ENCODE assay signal across 8 cellular contexts in the genomic region with DNA sequence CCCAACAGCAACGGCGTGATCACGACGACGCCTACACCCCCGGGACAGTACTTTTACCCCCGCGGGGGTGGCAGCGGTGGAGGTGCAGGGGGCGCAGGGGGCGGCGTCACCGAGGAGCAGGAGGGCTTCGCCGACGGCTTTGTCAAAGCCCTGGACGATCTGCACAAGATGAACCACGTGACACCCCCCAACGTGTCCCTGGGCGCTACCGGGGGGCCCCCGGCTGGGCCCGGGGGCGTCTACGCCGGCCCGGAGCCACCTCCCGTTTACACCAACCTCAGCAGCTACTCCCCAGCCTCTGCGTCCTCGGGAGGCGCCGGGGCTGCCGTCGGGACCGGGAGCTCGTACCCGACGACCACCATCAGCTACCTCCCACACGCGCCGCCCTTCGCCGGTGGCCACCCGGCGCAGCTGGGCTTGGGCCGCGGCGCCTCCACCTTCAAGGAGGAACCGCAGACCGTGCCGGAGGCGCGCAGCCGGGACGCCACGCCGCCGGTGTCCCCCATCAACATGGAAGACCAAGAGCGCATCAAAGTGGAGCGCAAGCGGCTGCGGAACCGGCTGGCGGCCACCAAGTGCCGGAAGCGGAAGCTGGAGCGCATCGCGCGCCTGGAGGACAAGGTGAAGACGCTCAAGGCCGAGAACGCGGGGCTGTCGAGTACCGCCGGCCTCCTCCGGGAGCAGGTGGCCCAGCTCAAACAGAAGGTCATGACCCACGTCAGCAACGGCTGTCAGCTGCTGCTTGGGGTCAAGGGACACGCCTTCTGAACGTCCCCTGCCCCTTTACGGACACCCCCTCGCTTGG. TPM values are rescaled to one million over a fixed set of nuclear protein-coding genes. Genes with fewer than 3 reads are reported as not detected.
A peak's percentile ranks its signal among the peaks of the same experiment; 100 is the strongest.
DNase-seq lines count a peak whose midpoint lies in the region; ATAC-seq, FAIRE-seq and TF ChIP-seq lines count a peak whose summit lies in the region.

No MANE protein-coding gene starts in this region.

- intact Hi-C loops in CD4-positive, alpha-beta memory T cell (cut with micrococcal nuclease), result loop anchor here (5.0 kb wide), 3 partner anchors 155 to 1055 kb away; a partner anchor contains a TSS
- intact Hi-C loops in Right ventricle myocardium superior (cut with DNase I), result no loop called here
- intact Hi-C loops in pancreas (cut with DNase I), result no loop called here

- H3K27me3 ChIP-seq in CD4-positive, alpha-beta memory T cell (ENCODE audit: insufficient read depth, low read length), result no peaks in the 10 kb centered on the region
- peaks cover 28% of the 10 kb centered on the region for H3K27me3 ChIP-seq in HUES64 (ENCODE audit: insufficient read depth, low read length)
- H3K27me3 ChIP-seq in pancreas, result no peaks in the 10 kb centered on the region

- H3K27ac Mint-ChIP-seq in CD4-positive, alpha-beta memory T cell, result peak overlapping the region in 6 of 7 donors; percentile 99 to 100 (median 100)
- peak overlapping the region; percentile 99 for H3K27ac Mint-ChIP-seq in activated naive CD4-positive, alpha-beta T cell treated with anti-CD3 and anti-CD28 coated beads, Interleukin-2, amount 10 ng/mL, durations not matched to agents 7 days and 5 days

- POLR2A ChIA-PET in CD4-positive, alpha-beta memory T cell (lab: Charles Lee; ENCODE audit: partially characterized antibody), result interaction anchor here (0.7 to 20.0 kb wide), 37 partner anchors 10 to 503 kb away, joined by 3 to 1162 read pairs (median 5); a partner anchor contains a TSS

- peak overlapping the region; percentile 87 for H3K9ac ChIP-seq in HUES64 (ENCODE audit: low read depth, low read length)

- TF ChIP-seq CTCF in pancreas (IDR thresholded peaks at IDR 0.05), result no peak

- H3K36me3 Mint-ChIP-seq in CD4-positive, alpha-beta memory T cell, result peaks cover 7 to 28% of the 10 kb centered on the region in 2 donors
- peaks cover 13% of the 10 kb centered on the region for H3K36me3 Mint-ChIP-seq in activated naive CD4-positive, alpha-beta T cell treated with anti-CD3 and anti-CD28 coated beads, Interleukin-2, amount 10 ng/mL, durations not matched to agents 7 days and 5 days

- TF ChIP-seq POLR2A in Raji (IDR thresholded peaks at IDR 0.05; ENCODE audit: insufficient read depth, low read depth, low read length), result peak; percentile 76

- peaks cover 0 to 24% (median 0%) of the 10 kb centered on the region in 8 donors for H3K9me3 Mint-ChIP-seq in CD4-positive, alpha-beta memory T cell
- no peaks in the 10 kb centered on the region for H3K9me3 Mint-ChIP-seq in activated naive CD4-positive, alpha-beta T cell treated with anti-CD3 and anti-CD28 coated beads, Interleukin-2, amount 10 ng/mL, durations not matched to agents 7 days and 5 days

- no peaks in the 10 kb centered on the region for H3K27me3 Mint-ChIP-seq in CD4-positive, alpha-beta memory T cell
- H3K27me3 Mint-ChIP-seq in activated naive CD4-positive, alpha-beta T cell treated with anti-CD3 and anti-CD28 coated beads, Interleukin-2, amount 10 ng/mL, durations not matched to agents 7 days and 5 days, result peaks cover 7% of the 10 kb centered on the region

- WGBS in HUES64, result under 1% methylated on average over 84 of the region's 84 CpGs
- WGBS in pancreas, 2 donors, result 0% methylated on average over 76 to 84 of the region's 84 CpGs

- no peak for FAIRE-seq in pancreas (lab: Jason Lieb, UNC)

- H3K4me3 Mint-ChIP-seq in CD4-positive, alpha-beta memory T cell, result peak overlapping the region; percentile 92 to 98 (median 95)
- H3K4me3 Mint-ChIP-seq in activated naive CD4-positive, alpha-beta T cell treated with anti-CD3 and anti-CD28 coated beads, Interleukin-2, amount 10 ng/mL, durations not matched to agents 7 days and 5 days, result peak overlapping the region; percentile 92

- H3K9me3 ChIP-seq in CD4-positive, alpha-beta memory T cell (ENCODE audit: control insufficient read depth in 1 of 2, low read length in 2 of 2), result no peaks in the 10 kb centered on the region
- H3K9me3 ChIP-seq in HUES64 (ENCODE audit: insufficient read depth, low read depth, low read length) (no peaks in the 10 kb centered on the region), pancreas (no peaks in the 10 kb centered on the region)

- CTCF ChIA-PET in CD4-positive, alpha-beta memory T cell (lab: Charles Lee; ENCODE audit: partially characterized antibody), result interaction anchor here (0.8 to 17.4 kb wide), 5 partner anchors 10 to 141 kb away, joined by 3 to 906 read pairs (median 5); a partner anchor contains a TSS
- CTCF ChIA-PET in activated naive CD4-positive, alpha-beta T cell treated with anti-CD3 and anti-CD28 coated beads, Interleukin-2, amount 10 ng/mL, durations not matched to agents 7 days and 5 days (lab: Charles Lee), result interaction anchor here (0.5 to 14.0 kb wide), 2 partner anchors 23 to 56 kb away, joined by 3 to 706 read pairs; a partner anchor contains a TSS

- peaks cover 31 to 62% (median 40%) of the 10 kb centered on the region in 4 donors for H3K4me1 Mint-ChIP-seq in CD4-positive, alpha-beta memory T cell
- H3K4me1 Mint-ChIP-seq in activated naive CD4-positive, alpha-beta T cell treated with anti-CD3 and anti-CD28 coated beads, Interleukin-2, amount 10 ng/mL, durations not matched to agents 7 days and 5 days, result peaks cover 49% of the 10 kb centered on the region

- ATAC-seq in Right ventricle myocardium superior (ENCODE audit: poor library complexity), result no peak
- ATAC-seq in pancreas, result peak in 2 of 4 donors; percentile 9 to 11
- ATAC-seq in GM21390 (IDR thresholded peaks at IDR 0.05; ENCODE audit: unreplicated experiment), result no peak

- H3K36me3 ChIP-seq in CD4-positive, alpha-beta memory T cell (ENCODE audit: insufficient read depth, low read length), result peaks cover 4% of the 10 kb centered on the region
- 0 out of 2 replicates have a peak, but pooled peaks cover 5% of the 10 kb centered on the region for H3K36me3 ChIP-seq in HUES64 (ENCODE audit: insufficient read depth, low read length)
- H3K36me3 ChIP-seq in pancreas, result no peaks in the 10 kb centered on the region

- peak; percentile 67 to 78 (median 75) for DNase-seq in CD4-positive, alpha-beta memory T cell
- peak; percentile 89 for DNase-seq in activated naive CD4-positive, alpha-beta T cell treated with anti-CD3 and anti-CD28 coated beads, Interleukin-2, amount 10 ng/mL, durations not matched to agents 7 days and 5 days
- peak; percentile 85 for DNase-seq in Right ventricle myocardium superior
- peak; percentile 73 to 94 (median 80) for DNase-seq in pancreas
- no peak for DNase-seq in germinal center (ENCODE audit: low spot score)

- H3K4me3 ChIP-seq in CD4-positive, alpha-beta memory T cell (ENCODE audit: low read length in 2 of 2), result peak overlapping the region; percentile 88 to 100
- H3K4me3 ChIP-seq in HUES64 (ENCODE audit: low read length) (peak overlapping the region; percentile 73), pancreas (peak overlapping the region; percentile 70 to 95 (median 86))

- peaks cover 50% of the 10 kb centered on the region for H3K4me1 ChIP-seq in CD4-positive, alpha-beta memory T cell (ENCODE audit: insufficient read depth, low read length)
- H3K4me1 ChIP-seq in HUES64 (ENCODE audit: insufficient read depth, low read length), result peaks cover 36% of the 10 kb centered on the region
- peaks cover 10 to 32% (median 20%) of the 10 kb centered on the region in 3 donors for H3K4me1 ChIP-seq in pancreas

- peak overlapping the region; percentile 100 for H3K27ac ChIP-seq in CD4-positive, alpha-beta memory T cell (ENCODE audit: low read depth, low read length)
- H3K27ac ChIP-seq in HUES64 (ENCODE audit: low read depth, low read length) (peak overlapping the region; percentile 33; the same call in 1 of the 2 replicates), pancreas (peak overlapping the region; percentile 95 to 100 (median 99))

RNA-seq across cellular contexts. Expression of a gene that starts 1.0 kb away (rescaled TPM):
- total RNA-seq in CD4-positive, alpha-beta memory T cell, result 100 to 1,000 TPM; 103 to 106 TPM
- 1,000 to 10,000 TPM in 1 of 2 donors, 100 to 1,000 TPM in 1; 771 to 3,132 TPM for polyA plus RNA-seq in CD4-positive, alpha-beta memory T cell
- polyA plus RNA-seq in HUES64 (2013, experiment 1 of 2), result 2.4 TPM
- 3.6 TPM for polyA plus RNA-seq in HUES64 (2013, experiment 2 of 2)
- total RNA-seq in Right ventricle myocardium superior, result 23.9 TPM
- total RNA-seq in pancreas, result 100 to 1,000 TPM in 2 of 6 donors, 10 to 100 TPM in 4; 41.6 to 109 (median 70.7) TPM
- 100 to 1,000 TPM; 172 to 206 TPM for polyA plus RNA-seq in pancreas

RNA-seq across cellular contexts. Expression of a gene that starts 9.3 kb away (rescaled TPM):
- 100 to 1,000 TPM; 116 to 120 TPM for total RNA-seq in CD4-positive, alpha-beta memory T cell
- 100 to 1,000 TPM; 266 to 533 TPM for polyA plus RNA-seq in CD4-positive, alpha-beta memory T cell
- 317 TPM for polyA plus RNA-seq in HUES64 (2013, experiment 1 of 2)
- polyA plus RNA-seq in HUES64 (2013, experiment 2 of 2), result 333 TPM
- 684 TPM for total RNA-seq in Right ventricle myocardium superior
- total RNA-seq in pancreas, result 100 to 1,000 TPM in 4 of 6 donors, 10 to 100 TPM in 2; 77.5 to 109 (median 103) TPM
- polyA plus RNA-seq in pancreas, result 100 to 1,000 TPM in 1 of 2 donors, 10 to 100 TPM in 1; 75.8 to 172 TPM

RNA-seq across cellular contexts. Expression of a gene that starts 9.6 kb away (rescaled TPM):
- total RNA-seq in CD4-positive, alpha-beta memory T cell, result 1 to 10 TPM; 2.2 to 3.2 TPM
- 1 to 10 TPM; 1.5 to 4.4 TPM for polyA plus RNA-seq in CD4-positive, alpha-beta memory T cell
- 8.9 TPM for polyA plus RNA-seq in HUES64 (2013, experiment 1 of 2)
- polyA plus RNA-seq in HUES64 (2013, experiment 2 of 2), result 15.8 TPM
- total RNA-seq in Right ventricle myocardium superior, result 1.6 TPM
- total RNA-seq in pancreas, result 1 to 10 TPM in 5 of 6 donors, under 1 TPM in 1; 0.90 to 3.9 (median 2.1) TPM
- polyA plus RNA-seq in pancreas, result 1 to 10 TPM; 1.3 to 2.0 TPM

RNA-seq across cellular contexts. Expression of a gene that starts 14.1 kb away (rescaled TPM):
- 10 to 100 TPM; 10.5 to 12.6 TPM for total RNA-seq in CD4-positive, alpha-beta memory T cell
- polyA plus RNA-seq in CD4-positive, alpha-beta memory T cell, result 10 to 100 TPM; 16.9 to 23.5 TPM
- polyA plus RNA-seq in HUES64 (2013, experiment 1 of 2), result 59.2 TPM
- polyA plus RNA-seq in HUES64 (2013, experiment 2 of 2), result 65.6 TPM
- 6.3 TPM for total RNA-seq in Right ventricle myocardium superior
- 1 to 10 TPM; 1.7 to 6.0 (median 3.0) TPM for total RNA-seq in pancreas
- polyA plus RNA-seq in pancreas, result 1 to 10 TPM; 3.9 to 5.5 TPM

RNA-seq across cellular contexts. Expression of a gene that starts 16.9 kb away (rescaled TPM):
- total RNA-seq in CD4-positive, alpha-beta memory T cell, result 10 to 100 TPM; 23.3 to 24.2 TPM
- 1 to 10 TPM; 2.6 to 3.4 TPM for polyA plus RNA-seq in CD4-positive, alpha-beta memory T cell
- 23.3 TPM for polyA plus RNA-seq in HUES64 (2013, experiment 1 of 2)
- polyA plus RNA-seq in HUES64 (2013, experiment 2 of 2), result 23.0 TPM
- 43.6 TPM for total RNA-seq in Right ventricle myocardium superior
- 10 to 100 TPM; 37.7 to 60.9 (median 49.0) TPM for total RNA-seq in pancreas
- 100 to 1,000 TPM; 268 to 300 TPM for polyA plus RNA-seq in pancreas

Comparison
In these comparisons a context has a peak if more than half of its experiments do, and no peak if none do; other contexts are left out.
1. H3K27ac ChIP-seq: peak in every context shown above with its lines; median percentile 100 in CD4-positive, alpha-beta memory T cell; 99 in pancreas; 33 in HUES64.